ENCODE assay signal across 12 cellular contexts in genomic region chr10:26217396-26218105, GRCh38. TPM values are rescaled to one million over a fixed set of nuclear protein-coding genes. Genes with fewer than 3 reads are reported as not detected.
DNase-seq lines count a peak whose midpoint lies in the region; ATAC-seq, FAIRE-seq and TF ChIP-seq lines count a peak whose summit lies in the region.
"Had no signal": no experiment of that assay in that cellular context is flagged by ENCODE, and none has a peak within 500 bp of the region (broad histone marks: within the 10 kb centered on the region; RNA-seq: fewer than 3 reads in every experiment).

No MANE protein-coding gene starts in this region.

- no peak for FAIRE-seq in pancreas (lab: Jason Lieb, UNC)

- 2% methylated on average over 66 to 67 of the region's 67 CpGs for WGBS in pancreas, 2 donors

- H3K4me3 ChIP-seq in dorsolateral prefrontal cortex, result peak overlapping the region in 51 of 59 donors; percentile 11 to 61 (median 42)
- H3K4me3 ChIP-seq in pancreas, result peak overlapping the region in 1 of 4 donors; percentile 34
- H3K4me3 ChIP-seq: right lobe of liver had no signal

- peak overlapping the region in 28 of 59 donors; percentile 8 to 73 (median 42) for H3K27ac ChIP-seq in dorsolateral prefrontal cortex
- peak overlapping the region in 1 of 4 donors; percentile 33 for H3K27ac ChIP-seq in pancreas
- H3K27ac ChIP-seq: right lobe of liver had no signal

- in situ Hi-C loops in GM13977 (cut with MboI; ENCODE audit: low pct_unique_long_range_greater_than_20kb, low sequenced_read_pairs, unreplicated experiment), result no loop called here

- peak in 3 of 4 donors; percentile 8 to 35 (median 24) for ATAC-seq in pancreas
- ATAC-seq in GM18909 (IDR thresholded peaks at IDR 0.05; ENCODE audit: poor library complexity, unreplicated experiment), result no peak

- peaks cover 15 to 100% (median 97%) of the 10 kb centered on the region in 45 donors for H3K27me3 ChIP-seq in dorsolateral prefrontal cortex
- H3K27me3 ChIP-seq in pancreas, result peaks cover 3 to 65% (median 10%) of the 10 kb centered on the region in 4 donors

- H3K4me1 ChIP-seq in pancreas, result peaks cover 0 to 3% (median 0%) of the 10 kb centered on the region in 3 donors

- no peaks in the 10 kb centered on the region for H3K36me3 ChIP-seq in pancreas
- H3K36me3 ChIP-seq: right lobe of liver had no signal

- TF ChIP-seq CTCF in dorsolateral prefrontal cortex (IDR thresholded peaks at IDR 0.05 in 54 of 56, conservative IDR thresholded peaks at IDR 0.05 in 2 of 56; ENCODE audit: low read depth in 1 of 56, partially characterized antibody in 56 of 56) (no peak), pancreas (IDR thresholded peaks at IDR 0.05) (no peak), GM13977 (IDR thresholded peaks at IDR 0.05; ENCODE audit: extremely low read depth, insufficient read depth, missing control alignments) (no peak)

- intact Hi-C loops in dorsolateral prefrontal cortex (cut with DNase I), result no loop called here
- intact Hi-C loops in pancreas (cut with DNase I), result no loop called here

- H3K9me3 ChIP-seq in pancreas, result no peaks in the 10 kb centered on the region
- H3K9me3 ChIP-seq: right lobe of liver had no signal

- DNase-seq in NCI-H2107 (lab: John Stamatoyannopoulos, UW) (peak; percentile 4), NCI-H2107 treated with DMSO at 0.1 percent for 48 hours (lab: John Stamatoyannopoulos, UW; ENCODE audit: unreplicated experiment) (no peak), NCI-H1092 (lab: John Stamatoyannopoulos, UW) (peak; percentile 51), dorsolateral prefrontal cortex (no peak), pancreas (peak in 2 of 6 donors; percentile 56 to 64), GM13977 (ENCODE audit: low spot score) (no peak), AML-193 (lab: John Stamatoyannopoulos, UW) (no peak)
- DNase-seq: right lobe of liver, T-helper 9 cell had no signal

RNA-seq across cellular contexts. Expression of gene GAD2, which starts 1.0 kb away (rescaled TPM):
- total RNA-seq in dorsolateral prefrontal cortex (10 to 100 TPM in 117 of 120 experiments, 1 to 10 TPM in 3; 6.1 to 79.3 (median 36.2) TPM), pancreas (10 to 100 TPM in 2 of 6 donors, 1 to 10 TPM in 4; 1.9 to 14.6 (median 5.3) TPM)
- 10 to 100 TPM; 25.2 to 64.7 TPM for polyA plus RNA-seq in pancreas
- total RNA-seq: epithelial cell of proximal tubule, liver, right lobe of liver had no signal
- polyA plus RNA-seq: liver had no signal

Comparison
In these comparisons a context has a peak if more than half of its experiments do, and no peak if none do; other contexts are left out.
1. DNase-seq: peak in NCI-H2107 (single experiment) and NCI-H1092 (single experiment); none in NCI-H2107 treated with DMSO at 0.1 percent for 48 hours (single experiment), dorsolateral prefrontal cortex (0 of 10), GM13977 (single experiment) and AML-193 (0 of 2).